ENCODE assay signal across 11 cellular contexts in genomic region chr20:881051-881820, GRCh38. TPM values are rescaled to one million over a fixed set of nuclear protein-coding genes. Genes with fewer than 3 reads are reported as not detected.
DNase-seq lines count a peak whose midpoint lies in the region; ATAC-seq and TF ChIP-seq lines count a peak whose summit lies in the region.
"Had no signal": no experiment of that assay in that cellular context is flagged by ENCODE, and none has a peak within 500 bp of the region (broad histone marks: within the 10 kb centered on the region; RNA-seq: fewer than 3 reads in every experiment).

No MANE protein-coding gene starts in this region.

- no peak overlapping the region for H2AFZ ChIP-seq in IMR-90 (replicated peaks; ENCODE audit: low read length, poor library complexity)

- H3K9ac ChIP-seq in BLaER1 treated with 17β-estradiol and CSF1 and Interleukin-3, amounts not matched to agents 10 nM and 100 nM, result peak overlapping the region in 1 of 11 experiments; percentile 43; a peak in 3 of 22 replicates
- H3K9ac ChIP-seq in IMR-90 (ENCODE audit: low read depth, low read length), result no peak overlapping the region

- no peak overlapping the region for H3K56ac ChIP-seq in IMR-90 (ENCODE audit: extremely low read depth, insufficient read depth, low read length)

- no peak overlapping the region for H2BK20ac ChIP-seq in IMR-90 (ENCODE audit: low read depth, low read length)

- H3K9me3 Mint-ChIP-seq in activated B cell treated with CpG ODN at 0.5 μM for 24 hours, result no peaks in the 10 kb centered on the region
- H3K9me3 Mint-ChIP-seq: naive B cell had no signal

- H3K27me3 Mint-ChIP-seq in activated B cell treated with CpG ODN at 0.5 μM for 24 hours, result peaks cover 8% of the 10 kb centered on the region

- no peaks in the 10 kb centered on the region for H3K9me3 ChIP-seq in BLaER1 treated with 17β-estradiol and CSF1 and Interleukin-3, amounts not matched to agents 10 nM and 100 nM (replicated peaks in 1 of 11)
- no peaks in the 10 kb centered on the region for H3K9me3 ChIP-seq in IMR-90 (ENCODE audit: control insufficient read depth, insufficient read depth, low read length)

- DNase-seq in IMR-90 (peak; percentile 31), activated B cell treated with CpG ODN at 0.5 μM for 24 hours (no peak), glomerular endothelial cell (ENCODE audit: extremely low read depth, low read depth, low spot score) (peak; percentile 3), foreskin melanocyte (no peak)
- DNase-seq in activated effector memory CD4-positive, alpha-beta T cell treated with anti-CD3 and anti-CD28 coated beads, Interleukin-2, amount 50 U/mL, for 16 hours, result no peak
- DNase-seq: naive B cell had no signal

- no peak for TF ChIP-seq RAD21 in IMR-90 (IDR thresholded peaks at IDR 0.05; ENCODE audit: low read length)

- H3K4ac ChIP-seq in IMR-90 (ENCODE audit: low read depth, low read length), result no peak overlapping the region

- H2AK5ac ChIP-seq in IMR-90 (ENCODE audit: low read depth, low read length), result no peak overlapping the region

- no peak overlapping the region for H3K23ac ChIP-seq in IMR-90 (ENCODE audit: low read depth, low read length)

- TF ChIP-seq POLR2A in IMR-90 (IDR thresholded peaks at IDR 0.05; ENCODE audit: low read depth, low read length), result no peak

- TF ChIP-seq CTCF in IMR-90 (conservative IDR thresholded peaks at IDR 0.05; ENCODE audit: low read depth, low read length) (no peak), activated B cell treated with CpG ODN at 0.5 μM for 24 hours (IDR thresholded peaks at IDR 0.05) (no peak)

- H4K20me1 ChIP-seq in BLaER1 treated with 17β-estradiol and CSF1 and Interleukin-3, amounts not matched to agents 10 nM and 100 nM, result peaks cover 0 to 25% (median 9%) of the 10 kb centered on the region in 11 experiments; a peak in 10 of 22 replicates
- no peaks in the 10 kb centered on the region for H4K20me1 ChIP-seq in IMR-90 (ENCODE audit: insufficient read depth, low read length)

- intact Hi-C loops in IMR-90 (cut with micrococcal nuclease) (no loop called here), activated B cell treated with CpG ODN at 0.5 μM for 24 hours (cut with micrococcal nuclease) (no loop called here)

- no peak overlapping the region for H2BK5ac ChIP-seq in IMR-90 (ENCODE audit: low read depth, low read length, poor library complexity, severe bottlenecking)

- CTCF ChIA-PET in IMR-90 (lab: Yijun Ruan, JAX), result no interaction called here
- CTCF ChIA-PET in activated B cell treated with CpG ODN at 0.5 μM for 24 hours (lab: Charles Lee), result no interaction called here

- H3K27ac Mint-ChIP-seq in activated B cell treated with CpG ODN at 0.5 μM for 24 hours, result no peak overlapping the region

- H3K18ac ChIP-seq in IMR-90 (ENCODE audit: low read depth, low read length), result no peak overlapping the region

- H4K8ac ChIP-seq in IMR-90 (ENCODE audit: low read depth in 2 of 2, low read length in 2 of 2), result no peak overlapping the region

- BruUV-seq in IMR-90 (replicated peaks; lab: Mats Ljungman, UMichigan), result no TSS peak

- dilution Hi-C loops in IMR-90 (cut with HindIII; ENCODE audit: low sequenced_read_pairs, unreplicated experiment), result no loop called here

- H3K27me3 ChIP-seq in BLaER1 treated with 17β-estradiol and CSF1 and Interleukin-3, amounts not matched to agents 10 nM and 100 nM, result peaks cover 0 to 16% (median 0%) of the 10 kb centered on the region in 11 experiments; a peak in 6 of 22 replicates
- H3K27me3 ChIP-seq in IMR-90 (ENCODE audit: control insufficient read depth, insufficient read depth, low read length), result no peaks in the 10 kb centered on the region; the same call in none of the 2 replicates

- no peak overlapping the region for H3K14ac ChIP-seq in IMR-90 (replicated peaks; ENCODE audit: low read depth, low read length)

- peak overlapping the region in 7 of 11 experiments; percentile 42 to 87 (median 65); a peak in 13 of 22 replicates for H3K4me2 ChIP-seq in BLaER1 treated with 17β-estradiol and CSF1 and Interleukin-3, amounts not matched to agents 10 nM and 100 nM
- no peak overlapping the region for H3K4me2 ChIP-seq in IMR-90 (ENCODE audit: low read depth, low read length)

- H3K27ac ChIP-seq in BLaER1 treated with 17β-estradiol and CSF1 and Interleukin-3, amounts not matched to agents 10 nM and 100 nM, result peak overlapping the region in 3 of 11 experiments; percentile 12 to 52 (median 52); a peak in 5 of 22 replicates
- no peak overlapping the region for H3K27ac ChIP-seq in IMR-90 (ENCODE audit: insufficient read depth, low read length)
- H3K27ac ChIP-seq: SK-N-MC had no signal

- H3K4me1 ChIP-seq in BLaER1 treated with 17β-estradiol and CSF1 and Interleukin-3, amounts not matched to agents 10 nM and 100 nM, result peaks cover 19 to 36% (median 29%) of the 10 kb centered on the region in 10 experiments
- no peaks in the 10 kb centered on the region for H3K4me1 ChIP-seq in IMR-90 (ENCODE audit: control insufficient read depth, insufficient read depth, low read length)

- no peak overlapping the region for H3K4me3 Mint-ChIP-seq in activated B cell treated with CpG ODN at 0.5 μM for 24 hours
- H3K4me3 Mint-ChIP-seq: naive B cell had no signal

- H3K36me3 ChIP-seq in BLaER1 treated with 17β-estradiol and CSF1 and Interleukin-3, amounts not matched to agents 10 nM and 100 nM, result no peaks in the 10 kb centered on the region
- no peaks in the 10 kb centered on the region for H3K36me3 ChIP-seq in IMR-90 (ENCODE audit: control insufficient read depth, insufficient read depth, low read length)

- no peaks in the 10 kb centered on the region for H3K79me1 ChIP-seq in IMR-90 (ENCODE audit: low read depth in 1 of 2, low read length in 2 of 2)

- no peaks in the 10 kb centered on the region for H3K9me1 ChIP-seq in IMR-90 (ENCODE audit: insufficient read depth, low read length)

- no peak overlapping the region for H4K91ac ChIP-seq in IMR-90 (ENCODE audit: insufficient read depth, low read depth, low read length)

- H3K4me3 ChIP-seq in BLaER1 treated with 17β-estradiol and CSF1 and Interleukin-3, amounts not matched to agents 10 nM and 100 nM, result no peak overlapping the region
- H3K4me3 ChIP-seq in IMR-90 (ENCODE audit: insufficient read depth, low read depth, low read length), result no peak overlapping the region
- H3K4me3 ChIP-seq: SK-N-MC had no signal

- H3K36me3 Mint-ChIP-seq in activated B cell treated with CpG ODN at 0.5 μM for 24 hours (ENCODE audit: low read depth), result no peaks in the 10 kb centered on the region
- H3K36me3 Mint-ChIP-seq: naive B cell had no signal

- ATAC-seq in IMR-90 (ENCODE audit: low read depth), result peak; percentile 30; the same call in 1 of the 2 replicates
- ATAC-seq in activated B cell treated with CpG ODN at 0.5 μM for 24 hours (ENCODE audit: low read depth), result peak; percentile 37
- ATAC-seq in GM21723 (IDR thresholded peaks at IDR 0.05; ENCODE audit: unreplicated experiment), result no peak
- ATAC-seq in GM21825 (IDR thresholded peaks at IDR 0.05; ENCODE audit: unreplicated experiment), result no peak

- no peak overlapping the region for H4K5ac ChIP-seq in IMR-90 (ENCODE audit: low read depth, low read length)

- POLR2A ChIA-PET in IMR-90 (lab: Charles Lee; ENCODE audit: unreplicated experiment) (no interaction called here), activated B cell treated with CpG ODN at 0.5 μM for 24 hours (lab: Charles Lee) (no interaction called here)

- in situ Hi-C loops in IMR-90 (cut with MboI; ENCODE audit: low sequenced_read_pairs), result no loop called here

- no peak overlapping the region for H2BK15ac ChIP-seq in IMR-90 (ENCODE audit: low read depth, low read length)

- WGBS in IMR-90 (ENCODE audit: extremely low coverage in 2 of 2, insufficient read length in 1 of 2), 2 experiments, result 42% methylated on average over 2 of the region's 10 CpGs; no CpG with 5 or more reads in 1 of the 2 experiments

- H2AK9ac ChIP-seq in IMR-90 (replicated peaks; ENCODE audit: low read depth, low read length, poor library complexity), result no peak overlapping the region

- peaks cover 3% of the 10 kb centered on the region for H3K4me1 Mint-ChIP-seq in activated B cell treated with CpG ODN at 0.5 μM for 24 hours

- no peak overlapping the region for H2BK120ac ChIP-seq in IMR-90 (ENCODE audit: low read depth, low read length)

TF ChIP-seq in IMR-90, 13 proteins besides CTCF, POLR2A, EP300 and RAD21:
- peak; percentile 81 for TF ChIP-seq CEBPB (IDR thresholded peaks at IDR 0.05; ENCODE audit: low read depth, low read length)
- no peak for TF ChIP-seq SMC3 (IDR thresholded peaks at IDR 0.05; ENCODE audit: low read depth, low read length)

RNA-seq across cellular contexts. Expression of gene ANGPT4, which starts 34.9 kb away (rescaled TPM):
- total RNA-seq in IMR-90 (2012; rRNA removed) (not detected in 2 replicates), activated B cell treated with CpG ODN at 0.5 μM for 24 hours (not detected in 2 replicates), glomerular endothelial cell (not detected in 2 replicates)
- polyA plus RNA-seq in IMR-90 (2012; rRNA removed), result not detected in 2 replicates
- polyA plus RNA-seq in IMR-90 (2012; cell fraction: cytosol; rRNA removed), result not detected in 2 replicates
- polyA plus RNA-seq in IMR-90 (2012; cell fraction: nucleus; rRNA removed; ENCODE audit: low replicate concordance), result 0.01 TPM in 1 of 2 replicates, not detected in the other
- total RNA-seq: dermis microvascular lymphatic vessel endothelial cell had no signal

RNA-seq across cellular contexts. Expression of gene FAM110A, which starts 47.7 kb away (rescaled TPM):
- total RNA-seq in IMR-90 (2012; rRNA removed) (0.36 and 0.56 TPM in 2 replicates), activated B cell treated with CpG ODN at 0.5 μM for 24 hours (9.2 and 11.0 TPM in 2 replicates), glomerular endothelial cell (1.5 and 6.1 TPM in 2 replicates)
- 3.6 and 4.7 TPM in 2 replicates for polyA plus RNA-seq in IMR-90 (2012; rRNA removed)
- polyA plus RNA-seq in IMR-90 (2012; cell fraction: cytosol; rRNA removed), result 6.2 and 6.9 TPM in 2 replicates
- polyA plus RNA-seq in IMR-90 (2012; cell fraction: nucleus; rRNA removed; ENCODE audit: low replicate concordance), result 7.7 and 12.4 TPM in 2 replicates

Comparison
In these comparisons a context has a peak if more than half of its experiments do, and no peak if none do; other contexts are left out.
1. ATAC-seq: peak in IMR-90 (single experiment) and activated B cell treated with CpG ODN at 0.5 μM for 24 hours (single experiment); none in GM21723 (single experiment) and GM21825 (single experiment).
2. DNase-seq: peak in IMR-90 (single experiment) and glomerular endothelial cell (single experiment); none in activated B cell treated with CpG ODN at 0.5 μM for 24 hours (single experiment), activated effector memory CD4-positive, alpha-beta T cell treated with anti-CD3 and anti-CD28 coated beads, Interleukin-2, amount 50 U/mL, for 16 hours (single experiment) and foreskin melanocyte (single experiment).